Comparison of ENCODE assay signal across 1 cellular context in genomic region chr1:198638894-198639319, GRCh38.
TF ChIP-seq lines count a peak whose summit lies in the region.

TSS of gene PTPRC (plus strand) at chr1:198639040. CDS start at chr1:198639269, 229 bp downstream.

TF ChIP-seq in GM23338, 12 proteins besides CTCF, POLR2A, EP300 and RAD21 (continued from another document):
- TF ChIP-seq REST (IDR thresholded peaks at IDR 0.05; ENCODE audit: unreplicated experiment) (no peak), EZH2 (IDR thresholded peaks at IDR 0.05; ENCODE audit: low read depth, unreplicated experiment) (no peak), NANOG (IDR thresholded peaks at IDR 0.05; ENCODE audit: borderline replicate concordance) (no peak), STAT1 (IDR thresholded peaks at IDR 0.05; ENCODE audit: unreplicated experiment) (no peak), ETS1 (IDR thresholded peaks at IDR 0.05) (no peak), CREB1 (CRISPR knock-in tag; IDR thresholded peaks at IDR 0.05; ENCODE audit: low read depth) (no peak), ZNF114 (CRISPR knock-in tag; IDR thresholded peaks at IDR 0.05) (no peak), POLR2AphosphoS5 (IDR thresholded peaks at IDR 0.05; ENCODE audit: low read depth) (no peak), EZH2phosphoT487 (IDR thresholded peaks at IDR 0.05; ENCODE audit: unreplicated experiment) (no peak)
